ENCODE assay signal across 1 cellular context in genomic region chr1:43049487-43049886, GRCh38.
TF ChIP-seq lines count a peak whose summit lies in the region.

No MANE protein-coding gene starts in this region.

TF ChIP-seq in IMR-90, 13 proteins besides CTCF, POLR2A, EP300 and RAD21:
- TF ChIP-seq FOS (IDR thresholded peaks at IDR 0.05; ENCODE audit: low read depth, low read length) (no peak), RFX5 (IDR thresholded peaks at IDR 0.05; ENCODE audit: low read depth, low read length) (no peak), SMC3 (IDR thresholded peaks at IDR 0.05; ENCODE audit: low read depth, low read length) (no peak), CHD1 (IDR thresholded peaks at IDR 0.05; ENCODE audit: low read depth, low read length) (no peak), RCOR1 (IDR thresholded peaks at IDR 0.05; ENCODE audit: insufficient replicate concordance, low read length) (no peak), USF2 (IDR thresholded peaks at IDR 0.05; ENCODE audit: low read depth, low read length) (no peak), ELK1 (IDR thresholded peaks at IDR 0.05; ENCODE audit: borderline replicate concordance, low read depth, low read length) (no peak), NFE2L2 (IDR thresholded peaks at IDR 0.05; ENCODE audit: low read depth, low read length) (no peak), MAZ (IDR thresholded peaks at IDR 0.05; ENCODE audit: borderline replicate concordance, low read depth, low read length) (no peak), MXI1 (IDR thresholded peaks at IDR 0.05; ENCODE audit: borderline replicate concordance, low read depth, low read length) (no peak), BHLHE40 (IDR thresholded peaks at IDR 0.05; ENCODE audit: low read depth, low read length) (no peak), CEBPB (IDR thresholded peaks at IDR 0.05; ENCODE audit: low read depth, low read length) (no peak), MAFK (IDR thresholded peaks at IDR 0.05; ENCODE audit: low read depth, low read length) (no peak)
